8 cellular contexts compared by ENCODE assay signal in genomic region chr9:137295313-137296213, GRCh38. TPM values are rescaled to one million over a fixed set of nuclear protein-coding genes. Genes with fewer than 3 reads are reported as not detected.
DNase-seq lines count a peak whose midpoint lies in the region; ATAC-seq lines count a peak whose summit lies in the region.

No MANE protein-coding gene starts in this region.

- H3K36me3 ChIP-seq in skeletal muscle satellite cell (ENCODE audit: insufficient read depth, low read length) = no peaks in the 10 kb centered on the region

- peak overlapping the region; percentile 42 for H3K4me3 ChIP-seq in skeletal muscle satellite cell (ENCODE audit: low read length)

- intact Hi-C loops in left cardiac atrium (cut with DNase I) = loop anchor here in 1 of 2 donors (10.0 kb wide), 1 partner anchor 229 kb away; no protein-coding TSS in a partner anchor

- H3K27me3 ChIP-seq in skeletal muscle satellite cell (ENCODE audit: control insufficient read depth, insufficient read depth, low read length) = peaks cover 63% of the 10 kb centered on the region

- H3K9ac ChIP-seq in skeletal muscle satellite cell (ENCODE audit: low read depth, low read length) = no peak overlapping the region

- H3K9me3 ChIP-seq in skeletal muscle satellite cell (replicated peaks; ENCODE audit: low read length) = no peaks in the 10 kb centered on the region

- ATAC-seq in left cardiac atrium (peak; percentile 56 to 61), HG02885 (IDR thresholded peaks at IDR 0.05; ENCODE audit: poor library complexity, unreplicated experiment) (no peak)

- peak; percentile 42 for DNase-seq in activated T-cell treated with anti-CD3 and anti-CD28 coated beads for 24 hours (ENCODE audit: low read depth)
- no peak for DNase-seq in activated T-cell treated with anti-CD3 and anti-CD28 coated beads for 4 hours
- peak; percentile 13 for DNase-seq in NCI-H226
- DNase-seq in activated naive CD4-positive, alpha-beta T cell treated with Interleukin-2 at 50 U/mL for 16 hours = peak; percentile 55
- peak; percentile 55 for DNase-seq in left cardiac atrium
- no peak for DNase-seq in NCI-H1930 (lab: John Stamatoyannopoulos, UW)

- H3K4me2 ChIP-seq in skeletal muscle satellite cell (ENCODE audit: low read length) = peak overlapping the region; percentile 67

- H3K4me1 ChIP-seq in skeletal muscle satellite cell (ENCODE audit: control insufficient read depth, insufficient read depth, low read length) = peaks cover 4% of the 10 kb centered on the region

RNA-seq across cellular contexts. Expression of gene NRARP, which starts 6.5 kb away (rescaled TPM):
- total RNA-seq in left cardiac atrium = 10 to 100 TPM in 1 of 2 donors, 1 to 10 TPM in 1; 4.9 to 11.5 TPM
- total RNA-seq in skeletal muscle satellite cell (2012; rRNA removed) = 0.25 TPM in 1 of 2 replicates, not detected in the other

RNA-seq across cellular contexts. Expression of gene TOR4A, which starts 18.0 kb away (rescaled TPM):
- total RNA-seq in left cardiac atrium = 1 to 10 TPM; 6.2 to 9.4 TPM
- total RNA-seq in skeletal muscle satellite cell (2012; rRNA removed) = 7.0 and 11.7 TPM in 2 replicates

RNA-seq across cellular contexts. Expression of gene NELFB, which starts 40.4 kb away (rescaled TPM):
- total RNA-seq in left cardiac atrium = 10 to 100 TPM; 35.1 to 38.1 TPM
- total RNA-seq in skeletal muscle satellite cell (2012; rRNA removed) = 49.2 and 55.5 TPM in 2 replicates

RNA-seq across cellular contexts. Expression of gene STPG3, which starts 44.5 kb away (rescaled TPM):
- under 1 TPM in 1 of 2 donors, not detected in 1; 0.59 TPM for total RNA-seq in left cardiac atrium
- not detected in 2 replicates for total RNA-seq in skeletal muscle satellite cell (2012; rRNA removed)

RNA-seq across cellular contexts. Expression of gene TUBB4B, which starts 54.5 kb away (rescaled TPM):
- total RNA-seq in left cardiac atrium = 100 to 1,000 TPM; 324 to 437 TPM
- total RNA-seq in skeletal muscle satellite cell (2012; rRNA removed) = 261 and 457 TPM in 2 replicates

Comparison
In these comparisons a context has a peak if more than half of its experiments do, and no peak if none do; other contexts are left out.
1. DNase-seq: peak in activated T-cell treated with anti-CD3 and anti-CD28 coated beads for 24 hours (single experiment), NCI-H226 (single experiment), activated naive CD4-positive, alpha-beta T cell treated with Interleukin-2 at 50 U/mL for 16 hours (single experiment) and left cardiac atrium (single experiment); none in activated T-cell treated with anti-CD3 and anti-CD28 coated beads for 4 hours (single experiment) and NCI-H1930 (0 of 2).